ENCODE assay signal across 16 cellular contexts in genomic region chr1:200749090-200749489, GRCh38. TPM values are rescaled to one million over a fixed set of nuclear protein-coding genes. Genes with fewer than 3 reads are reported as not detected.
DNase-seq lines count a peak whose midpoint lies in the region; ATAC-seq, FAIRE-seq and TF ChIP-seq lines count a peak whose summit lies in the region.
"Had no signal": no experiment of that assay in that cellular context is flagged by ENCODE, and none has a peak within 500 bp of the region (broad histone marks: within the 10 kb centered on the region; RNA-seq: fewer than 3 reads in every experiment).

No MANE protein-coding gene starts in this region.

- peaks cover 16% of the 10 kb centered on the region for H3K4me1 ChIP-seq in A549

- no peak for TF ChIP-seq RAD21 in A549 (conservative IDR thresholded peaks at IDR 0.05 in 1 of 2, IDR thresholded peaks at IDR 0.05 in 1 of 2)

- POLR2A ChIA-PET in A549 (lab: Yijun Ruan, JAX): no interaction called here

- TF ChIP-seq POLR2A in A549 (IDR thresholded peaks at IDR 0.05; ENCODE audit: low read length): no peak

- CTCF ChIA-PET in A549 (lab: Yijun Ruan, JAX): interaction anchor here (0.7 kb wide), 1 partner anchor 9 kb away, joined by 3 read pairs; no protein-coding TSS in a partner anchor

- no peak overlapping the region for H3K4me2 ChIP-seq in A549
- H3K4me2 ChIP-seq: PC-9 had no signal

- no peak overlapping the region for H3K4me3 ChIP-seq in A549
- H3K4me3 ChIP-seq: K562, PC-9 had no signal

- ATAC-seq in A549: peak; percentile 8 to 45; a peak in 4 of 6 replicates
- ATAC-seq in HG02938 (IDR thresholded peaks at IDR 0.05; ENCODE audit: unreplicated experiment): no peak
- ATAC-seq: K562 had no signal

- H3K9me3 ChIP-seq in A549: no peaks in the 10 kb centered on the region

- no peak for FAIRE-seq in A549 (lab: Jason Lieb, UNC)
- FAIRE-seq: GM12891, K562 had no signal

- DNase-seq in A549 (ENCODE audit: low read depth in 1 of 2, low spot score in 1 of 2): no peak
- peak in 38 of 58 donors; percentile 3 to 80 (median 38) for DNase-seq in anterior cingulate cortex (lab: John Stamatoyannopoulos, UW)
- peak; percentile 50 for DNase-seq in inferior parietal cortex (ENCODE audit: extremely low spot score)
- peak in 7 of 10 donors; percentile 18 to 93 (median 51) for DNase-seq in posterior cingulate gyrus
- no peak for DNase-seq in dedifferentiated amniotic fluid mesenchymal stem cell (ENCODE audit: extremely low spot score)
- DNase-seq in UCSD-AML1 (lab: John Stamatoyannopoulos, UW; ENCODE audit: unreplicated experiment): no peak
- DNase-seq in NCI-H1694 treated with DMSO at 0.1 percent for 48 hours (lab: John Stamatoyannopoulos, UW): no peak
- DNase-seq: DMS79, NCI-H1092, NCI-H1694, NCI-H446, NCI-H774, PC-9 had no signal

- TF ChIP-seq EP300 in A549 (IDR thresholded peaks at IDR 0.05): no peak

- H3K27ac ChIP-seq in A549: no peak overlapping the region
- H3K27ac ChIP-seq: PC-9 had no signal

- no peak for TF ChIP-seq CTCF in A549 (IDR thresholded peaks at IDR 0.05)

- intact Hi-C loops in posterior cingulate gyrus (cut with DNase I): no loop called here

TF ChIP-seq in A549, 52 proteins besides CTCF, POLR2A, EP300 and RAD21:
- no peak for TF ChIP-seq REST (IDR thresholded peaks at IDR 0.05)
- TF ChIP-seq PBX3 (IDR thresholded peaks at IDR 0.05): no peak
- TF ChIP-seq ZNF302 (CRISPR knock-in tag; IDR thresholded peaks at IDR 0.05): no peak
- TF ChIP-seq FOSL2 (IDR thresholded peaks at IDR 0.05): no peak
- TF ChIP-seq FOSL2 (CRISPR knock-in tag; IDR thresholded peaks at IDR 0.05): no peak
- TF ChIP-seq CEBPB (IDR thresholded peaks at IDR 0.05): no peak
- no peak for TF ChIP-seq MAZ (IDR thresholded peaks at IDR 0.05; ENCODE audit: borderline replicate concordance, low read depth, low read length)
- no peak for TF ChIP-seq CHD4 (IDR thresholded peaks at IDR 0.05; ENCODE audit: borderline replicate concordance)
- TF ChIP-seq, protein P1, sequence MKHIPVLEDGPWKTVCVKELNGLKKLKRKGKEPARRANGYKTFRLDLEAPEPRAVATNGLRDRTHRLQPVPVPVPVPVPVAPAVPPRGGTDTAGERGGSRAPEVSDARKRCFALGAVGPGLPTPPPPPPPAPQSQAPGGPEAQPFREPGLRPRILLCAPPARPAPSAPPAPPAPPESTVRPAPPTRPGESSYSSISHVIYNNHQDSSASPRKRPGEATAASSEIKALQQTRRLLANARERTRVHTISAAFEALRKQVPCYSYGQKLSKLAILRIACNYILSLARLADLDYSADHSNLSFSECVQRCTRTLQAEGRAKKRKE (CRISPR knock-in tag; IDR thresholded peaks at IDR 0.05; ENCODE audit: low read depth): no peak
- TF ChIP-seq NR3C1 (IDR thresholded peaks at IDR 0.05): no peak
- TF ChIP-seq, protein P2, sequence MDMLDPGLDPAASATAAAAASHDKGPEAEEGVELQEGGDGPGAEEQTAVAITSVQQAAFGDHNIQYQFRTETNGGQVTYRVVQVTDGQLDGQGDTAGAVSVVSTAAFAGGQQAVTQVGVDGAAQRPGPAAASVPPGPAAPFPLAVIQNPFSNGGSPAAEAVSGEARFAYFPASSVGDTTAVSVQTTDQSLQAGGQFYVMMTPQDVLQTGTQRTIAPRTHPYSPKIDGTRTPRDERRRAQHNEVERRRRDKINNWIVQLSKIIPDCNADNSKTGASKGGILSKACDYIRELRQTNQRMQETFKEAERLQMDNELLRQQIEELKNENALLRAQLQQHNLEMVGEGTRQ (IDR thresholded peaks at IDR 0.05): no peak

RNA-seq across cellular contexts. Expression of gene CAMSAP2, which starts 10.4 kb away (rescaled TPM):
- polyA plus RNA-seq in A549 (2011; rRNA removed) (28.4 and 28.5 TPM in 2 replicates), A549 (2017; fragmentation: RNase III; extraction: RNeasy Plus Mini Kit Qiagen cat#74134 plus additional on column Dnase treatment) (17.3 to 18.1 TPM (median 17.6 TPM) in 3 replicates)
- 3.5 and 4.0 TPM in 2 replicates for polyA plus RNA-seq in A549 (2012; cell fraction: cytosol; rRNA removed)
- polyA plus RNA-seq in A549 (2012; cell fraction: nucleus; rRNA removed): 2.0 and 3.4 TPM in 2 replicates
- polyA minus RNA-seq in A549 (2011; rRNA and poly(A)+ RNA removed): 18.7 and 22.2 TPM in 2 replicates

Comparison
In these comparisons a context has a peak if more than half of its experiments do, and no peak if none do; other contexts are left out.
1. DNase-seq: peak in anterior cingulate cortex (38 of 58), inferior parietal cortex (single experiment) and posterior cingulate gyrus (7 of 10); none in A549 (0 of 2), dedifferentiated amniotic fluid mesenchymal stem cell (single experiment), UCSD-AML1 (single experiment) and NCI-H1694 treated with DMSO at 0.1 percent for 48 hours (single experiment).